In the genomic region with DNA sequence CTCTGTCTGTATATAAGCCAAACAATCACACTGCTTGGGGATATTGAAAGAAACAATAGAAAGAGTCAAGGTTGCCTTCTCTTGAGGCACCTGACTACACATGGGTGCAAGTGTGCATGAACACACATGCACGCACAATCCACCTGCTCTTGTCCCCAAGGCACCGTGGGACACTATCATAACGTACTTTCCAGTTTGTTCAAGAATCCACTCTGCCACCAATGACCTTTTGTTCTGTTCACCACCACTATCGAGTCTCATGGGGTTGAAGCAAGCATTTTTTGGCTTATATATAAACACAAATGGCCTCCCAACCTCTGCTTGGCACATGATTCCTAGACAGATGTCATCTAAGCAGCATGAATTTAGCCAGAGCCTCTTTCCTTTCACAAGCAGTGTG, we compare ENCODE assay signal across 7 cellular contexts.
"Had no signal": no experiment of that assay in that cellular context is flagged by ENCODE, and none has a peak within 500 bp of the region (broad histone marks: within the 10 kb centered on the region; RNA-seq: fewer than 3 reads in every experiment).

No MANE protein-coding gene starts in this region.

- ATAC-seq: GM23338, HCT116, HepG2 had no signal

- DNase-seq: H7, HFFc6, KBM-7 had no signal

- H3K4me3 ChIP-seq: GM23338, HAP-1 had no signal
